ENCODE assay signal across 1 cellular context in genomic region chr17:35086164-35086563, GRCh38.
TF ChIP-seq lines count a peak whose summit lies in the region.

No MANE protein-coding gene starts in this region.

TF ChIP-seq in H1, 55 proteins besides CTCF, POLR2A, EP300 and RAD21:
- TF ChIP-seq RXRA (IDR thresholded peaks at IDR 0.05; ENCODE audit: insufficient read depth, low read depth, low read length) (no peak), CBX5 (IDR thresholded peaks at IDR 0.05; ENCODE audit: low read depth, low read length) (no peak), MAFK (IDR thresholded peaks at IDR 0.05; ENCODE audit: low read depth, low read length) (no peak), ASH2L (IDR thresholded peaks at IDR 0.05; ENCODE audit: low read length) (no peak), RNF2 (IDR thresholded peaks at IDR 0.05; ENCODE audit: borderline replicate concordance, low read depth, low read length, missing control alignments, poor library complexity, severe bottlenecking) (no peak), CBX8 (IDR thresholded peaks at IDR 0.05; ENCODE audit: borderline replicate concordance, low read depth, low read length) (no peak), USF2 (IDR thresholded peaks at IDR 0.05; ENCODE audit: low read length) (no peak), NANOG (IDR thresholded peaks at IDR 0.05; ENCODE audit: insufficient read depth, low read depth, low read length, poor library complexity, severe bottlenecking) (no peak), ATF3 (IDR thresholded peaks at IDR 0.05; ENCODE audit: insufficient read depth, low read depth, low read length) (no peak), GABPA (IDR thresholded peaks at IDR 0.05; ENCODE audit: borderline replicate concordance, insufficient read depth, low read length) (no peak), HDAC2 (IDR thresholded peaks at IDR 0.05; ENCODE audit: borderline replicate concordance in 1 of 2, low read depth in 2 of 2, low read length in 2 of 2) (no peak), SRF (IDR thresholded peaks at IDR 0.05; ENCODE audit: low read depth, low read length) (no peak), FOSL1 (IDR thresholded peaks at IDR 0.05; ENCODE audit: insufficient read depth, low read depth, low read length) (no peak)
